In the genomic region with DNA sequence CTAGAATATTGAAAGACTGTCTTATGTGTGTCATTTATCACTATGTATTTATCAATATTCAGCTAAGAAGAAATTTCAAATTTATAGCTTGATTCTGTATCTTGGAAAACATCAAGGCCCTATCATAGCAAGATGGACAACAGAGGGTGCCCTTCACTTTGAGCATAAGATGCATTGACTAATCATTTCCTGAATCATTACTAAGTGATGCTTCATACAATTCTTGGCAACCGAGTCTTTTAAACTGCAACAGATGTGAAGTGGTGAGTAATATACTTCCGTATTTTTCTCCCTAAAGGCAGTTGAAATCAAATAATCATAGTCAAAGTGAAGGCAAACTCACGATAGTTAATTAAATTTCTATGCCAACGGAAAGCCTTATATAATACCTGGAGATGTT, we compare ENCODE assay signal across 9 cellular contexts.
DNase-seq lines count a peak whose midpoint lies in the region; ATAC-seq and TF ChIP-seq lines count a peak whose summit lies in the region.
"Had no signal": no experiment of that assay in that cellular context is flagged by ENCODE, and none has a peak within 500 bp of the region (broad histone marks: within the 10 kb centered on the region; RNA-seq: fewer than 3 reads in every experiment).

No MANE protein-coding gene starts in this region.

- H3K27me3 ChIP-seq in body of pancreas, result no peaks in the 10 kb centered on the region

- peak; percentile 46 for DNase-seq in COLO829 (ENCODE audit: low spot score)
- peak; percentile 31 to 75 for DNase-seq in NCI-H446 (lab: John Stamatoyannopoulos, UW)
- no peak for DNase-seq in chondrocyte (ENCODE audit: low spot score)
- DNase-seq in mucosa of descending colon, result peak in 1 of 3 donors; percentile 16
- DNase-seq in body of pancreas, result no peak
- no peak for DNase-seq in putamen (ENCODE audit: low spot score)
- DNase-seq: activated CD8-positive, alpha-beta memory T cell treated with anti-CD3 and anti-CD28 coated beads, Interleukin-2, amount 50 U/mL, for 4 hours had no signal

- 64 to 66% methylated on average over 4 of the region's 4 CpGs for WGBS in body of pancreas, 2 donors

- H3K27ac ChIP-seq in body of pancreas, result no peak overlapping the region

- H3K4me3 ChIP-seq in mucosa of descending colon, result no peak overlapping the region
- no peak overlapping the region for H3K4me3 ChIP-seq in body of pancreas

- TF ChIP-seq POLR2A in body of pancreas (IDR thresholded peaks at IDR 0.05), result no peak

- H3K9me3 Mint-ChIP-seq in chondrocyte (ENCODE audit: low read depth), result no peaks in the 10 kb centered on the region

- ATAC-seq in mucosa of descending colon (peak; percentile 40), GM21423 (IDR thresholded peaks at IDR 0.05; ENCODE audit: unreplicated experiment) (no peak), body of pancreas (no peak), GM21381 (IDR thresholded peaks at IDR 0.05; ENCODE audit: unreplicated experiment) (no peak)

- H3K9me3 ChIP-seq in mucosa of descending colon (no peaks in the 10 kb centered on the region), body of pancreas (no peaks in the 10 kb centered on the region)

- TF ChIP-seq CTCF in chondrocyte (IDR thresholded peaks at IDR 0.05) (peak; percentile 81), mucosa of descending colon (IDR thresholded peaks at IDR 0.05) (no peak), body of pancreas (IDR thresholded peaks at IDR 0.05) (peak in 2 of 7 experiments; percentile 5 to 13)

- H3K4me1 Mint-ChIP-seq in chondrocyte (ENCODE audit: low read depth), result peaks cover 28% of the 10 kb centered on the region

- no peak overlapping the region for H3K4me3 Mint-ChIP-seq in chondrocyte (ENCODE audit: unreplicated experiment)

- H3K36me3 ChIP-seq in mucosa of descending colon (ENCODE audit: low read depth) (no peaks in the 10 kb centered on the region), body of pancreas (replicated peaks in 1 of 2; ENCODE audit: insufficient read depth in 1 of 2, low read depth in 2 of 2) (no peaks in the 10 kb centered on the region)

- no peaks in the 10 kb centered on the region for H3K36me3 Mint-ChIP-seq in chondrocyte (ENCODE audit: low read depth)

- H3K27ac Mint-ChIP-seq in chondrocyte (ENCODE audit: unreplicated experiment), result peak overlapping the region; percentile 86

- intact Hi-C loops in mucosa of descending colon (cut with DNase I, micrococcal nuclease), result no loop called here
- intact Hi-C loops in body of pancreas (cut with DNase I), result no loop called here

- H3K4me1 ChIP-seq in mucosa of descending colon (ENCODE audit: low read depth), result no peaks in the 10 kb centered on the region
- H3K4me1 ChIP-seq in body of pancreas, result no peaks in the 10 kb centered on the region

- no peaks in the 10 kb centered on the region for H3K27me3 Mint-ChIP-seq in chondrocyte (ENCODE audit: low read depth)

Comparison
In these comparisons a context has a peak if more than half of its experiments do, and no peak if none do; other contexts are left out.
1. DNase-seq: peak in COLO829 (single experiment) and NCI-H446 (2 of 2); none in chondrocyte (single experiment), body of pancreas (0 of 4) and putamen (single experiment).